ENCODE assay signal across 28 cellular contexts in genomic region chr9:130260816-130261765, GRCh38. TPM values are rescaled to one million over a fixed set of nuclear protein-coding genes. Genes with fewer than 3 reads are reported as not detected.
DNase-seq lines count a peak whose midpoint lies in the region; ATAC-seq and TF ChIP-seq lines count a peak whose summit lies in the region.
"Had no signal": no experiment of that assay in that cellular context is flagged by ENCODE, and none has a peak within 500 bp of the region (broad histone marks: within the 10 kb centered on the region; RNA-seq: fewer than 3 reads in every experiment).

No MANE protein-coding gene starts in this region.

- TF ChIP-seq EP300 in esophagus muscularis mucosa (IDR thresholded peaks at IDR 0.05) (no peak), transverse colon (IDR thresholded peaks at IDR 0.05; ENCODE audit: low read depth) (no peak)

- no peak overlapping the region for H2BK120ac ChIP-seq in H9 (ENCODE audit: low read depth, low read length, poor library complexity, severe bottlenecking)

- WGBS in H9 (ENCODE audit: extremely low coverage, insufficient read length, low lambda C conversion rate) = no CpG with 5 or more reads among the region's 16 CpGs
- WGBS in esophagus muscularis mucosa = 52% methylated on average over 16 of the region's 16 CpGs
- 46 to 67% methylated on average over 7 to 16 of the region's 16 CpGs for WGBS in transverse colon (ENCODE audit: low coverage in 1 of 2), 2 donors

- no peak overlapping the region for H2BK20ac ChIP-seq in H9 (ENCODE audit: low read depth, low read length, poor library complexity, severe bottlenecking)

- H3K4me3 ChIP-seq in esophagus muscularis mucosa (no peak overlapping the region), transverse colon (no peak overlapping the region)
- H3K4me3 ChIP-seq: GM12878, right lobe of liver, upper lobe of right lung had no signal

- H4K20me1 ChIP-seq in H9 (ENCODE audit: control insufficient read depth, insufficient read depth, insufficient read length) = no peaks in the 10 kb centered on the region

- H4K91ac ChIP-seq in H9 (ENCODE audit: insufficient read length, low read depth, low read length) = no peak overlapping the region

- 0 out of 7 replicates have a peak overlapping the region, but pooled peaks of 1 of the 3 experiments have one; percentile 40 for H3K27ac Mint-ChIP-seq in H9
- H3K27ac Mint-ChIP-seq in nephron progenitor cell = peak overlapping the region; percentile 80
- no peak overlapping the region for H3K27ac Mint-ChIP-seq in stimulated activated effector memory CD8-positive, alpha-beta T cell treated with anti-CD3 and anti-CD28 coated beads, Interleukin-12 subunit alpha, Interleukin-12 subunit beta, amount 100 ng/mL, for 72 hours
- H3K27ac Mint-ChIP-seq: activated naive CD4-positive, alpha-beta T cell treated with anti-CD3 and anti-CD28 coated beads, Interleukin-2, amount 50 U/mL, for 24 hours; activated T-helper 1 cell treated with anti-CD3 and anti-CD28 coated beads, Interleukin-12 subunit alpha, Interleukin-12 subunit beta, Interleukin-2, Interleukin-4 antibody, amounts not matched to agents 30 ng/mL and 10 ng/mL and 1 ng/mL, durations not matched to agents 14 hours and 24 hours and 36 hours; mesothelial cell of epicardium; T-helper 2 cell treated with Interferon-gamma antibody and Interleukin-4, amounts not matched to agents 5 μg/mL and 100 μg/mL, for 36 hours had no signal

- H3K79me2 ChIP-seq in H9 (ENCODE audit: insufficient read depth, low read length) = no peaks in the 10 kb centered on the region
- H3K79me2 ChIP-seq: parathyroid adenoma had no signal

- no peak overlapping the region for H3K14ac ChIP-seq in H9 (ENCODE audit: insufficient read depth, low read length)

- no peaks in the 10 kb centered on the region for H3K4me1 ChIP-seq in H9 (ENCODE audit: insufficient read depth, low read length)
- H3K4me1 ChIP-seq in esophagus muscularis mucosa = peaks cover 10 to 52% (median 47%) of the 10 kb centered on the region in 4 donors
- peaks cover 0 to 22% (median 7%) of the 10 kb centered on the region in 4 donors for H3K4me1 ChIP-seq in transverse colon
- H3K4me1 ChIP-seq: parathyroid adenoma had no signal

- peaks cover 13 to 16% of the 10 kb centered on the region in 2 experiments for H3K9me3 Mint-ChIP-seq in H9
- no peaks in the 10 kb centered on the region for H3K9me3 Mint-ChIP-seq in nephron progenitor cell
- no peaks in the 10 kb centered on the region for H3K9me3 Mint-ChIP-seq in stimulated activated effector memory CD8-positive, alpha-beta T cell treated with anti-CD3 and anti-CD28 coated beads, Interleukin-12 subunit alpha, Interleukin-12 subunit beta, amount 100 ng/mL, for 72 hours
- H3K9me3 Mint-ChIP-seq: activated naive CD4-positive, alpha-beta T cell treated with anti-CD3 and anti-CD28 coated beads, Interleukin-2, amount 50 U/mL, for 24 hours; activated T-helper 1 cell treated with anti-CD3 and anti-CD28 coated beads, Interleukin-12 subunit alpha, Interleukin-12 subunit beta, Interleukin-2, Interleukin-4 antibody, amounts not matched to agents 30 ng/mL and 10 ng/mL and 1 ng/mL, durations not matched to agents 14 hours and 24 hours and 36 hours; central memory CD8-positive, alpha-beta T cell; T-helper 2 cell treated with Interferon-gamma antibody and Interleukin-4, amounts not matched to agents 5 μg/mL and 100 μg/mL, for 36 hours had no signal

- peaks cover 9% of the 10 kb centered on the region for H3K23me2 ChIP-seq in H9 (ENCODE audit: insufficient read length, low read depth, low read length, poor library complexity, severe bottlenecking)

- in situ Hi-C loops in transverse colon (cut with MboI; ENCODE audit: low pct_ligation_motif_present in 1 of 4, low pct_unique_long_range_greater_than_20kb in 1 of 4, low sequenced_read_pairs in 3 of 4) = no loop called here

- ATAC-seq in stimulated activated effector memory CD8-positive, alpha-beta T cell treated with anti-CD3 and anti-CD28 coated beads, Interleukin-12 subunit alpha, Interleukin-12 subunit beta, amount 100 ng/mL, for 72 hours = no peak
- ATAC-seq: GM12878, HepG2, left colon, right lobe of liver, Right ventricle myocardium inferior, upper lobe of right lung had no signal

- no peak overlapping the region for H2BK12ac ChIP-seq in H9 (ENCODE audit: insufficient read length, low read depth, low read length)

- H3T11ph ChIP-seq in H9 (ENCODE audit: low read length) = no peak overlapping the region

- no peak overlapping the region for H2AK5ac ChIP-seq in H9 (ENCODE audit: insufficient read length, low read length)

- no peak overlapping the region for H2BK15ac ChIP-seq in H9 (ENCODE audit: low read depth, low read length)

- TF ChIP-seq CTCF in H9 (conservative IDR thresholded peaks at IDR 0.05) (no peak), esophagus muscularis mucosa (IDR thresholded peaks at IDR 0.05) (no peak), nephron progenitor cell (IDR thresholded peaks at IDR 0.05) (no peak), transverse colon (IDR thresholded peaks at IDR 0.05) (no peak)

- H3K4me3 Mint-ChIP-seq in H9 = no peak overlapping the region
- H3K4me3 Mint-ChIP-seq in nephron progenitor cell = no peak overlapping the region
- no peak overlapping the region for H3K4me3 Mint-ChIP-seq in stimulated activated effector memory CD8-positive, alpha-beta T cell treated with anti-CD3 and anti-CD28 coated beads, Interleukin-12 subunit alpha, Interleukin-12 subunit beta, amount 100 ng/mL, for 72 hours
- H3K4me3 Mint-ChIP-seq: activated naive CD4-positive, alpha-beta T cell treated with anti-CD3 and anti-CD28 coated beads, Interleukin-2, amount 50 U/mL, for 24 hours; activated T-helper 1 cell treated with anti-CD3 and anti-CD28 coated beads, Interleukin-12 subunit alpha, Interleukin-12 subunit beta, Interleukin-2, Interleukin-4 antibody, amounts not matched to agents 30 ng/mL and 10 ng/mL and 1 ng/mL, durations not matched to agents 14 hours and 24 hours and 36 hours; central memory CD8-positive, alpha-beta T cell; mesothelial cell of epicardium; T-helper 2 cell treated with Interferon-gamma antibody and Interleukin-4, amounts not matched to agents 5 μg/mL and 100 μg/mL, for 36 hours had no signal

- H3K18ac ChIP-seq in H9 (ENCODE audit: insufficient read length, low read depth, low read length) = peak overlapping the region; percentile 40

- H3K79me1 ChIP-seq in H9 (ENCODE audit: insufficient read depth, low read depth, low read length, poor library complexity, severe bottlenecking) = no peaks in the 10 kb centered on the region

- H4K5ac ChIP-seq in H9 (ENCODE audit: insufficient read length, low read depth, low read length) = no peak overlapping the region

- no peak overlapping the region for H3K56ac ChIP-seq in H9 (ENCODE audit: insufficient read length, low read depth, low read length)

- TF ChIP-seq POLR2A in esophagus muscularis mucosa (IDR thresholded peaks at IDR 0.05; ENCODE audit: low read depth) (no peak), transverse colon (IDR thresholded peaks at IDR 0.05) (no peak)

- no peak overlapping the region for H4K8ac ChIP-seq in H9 (replicated peaks; ENCODE audit: insufficient read length, low read depth, low read length)

- H3K23ac ChIP-seq in H9 (ENCODE audit: insufficient read length, low read depth, low read length) = no peak overlapping the region

- no peak overlapping the region for H2BK5ac ChIP-seq in H9 (ENCODE audit: insufficient read length, low read length)

- DNase-seq in H9 (no peak), esophagus muscularis mucosa (ENCODE audit: extremely low spot score) (no peak), nephron progenitor cell (no peak), transverse colon (no peak), NCI-H524 treated with DMSO at 0.1 percent for 48 hours (lab: John Stamatoyannopoulos, UW) (no peak), NCI-H526 treated with DMSO at 0.1 percent for 48 hours (lab: John Stamatoyannopoulos, UW) (no peak)
- DNase-seq in stimulated activated effector memory CD8-positive, alpha-beta T cell treated with anti-CD3 and anti-CD28 coated beads, Interleukin-12 subunit alpha, Interleukin-12 subunit beta, amount 100 ng/mL, for 72 hours (ENCODE audit: low spot score in 2 of 2) = no peak
- DNase-seq: activated CD4-positive, alpha-beta T cell treated with anti-CD3 and anti-CD28 coated beads, Interleukin-2, amount 50 U/mL, for 1 hour; C1 segment of cervical spinal cord; Calu3; HCEC 1CT; left colon; NCI-H1092 treated with DMSO at 0.1 percent for 48 hours; NCI-H2029; NCI-H226; right lobe of liver; upper lobe of right lung; WERI-Rb-1 had no signal

- H3K4me2 ChIP-seq in H9 (ENCODE audit: insufficient read depth, insufficient read length, low read length) = no peak overlapping the region

- intact Hi-C loops in esophagus muscularis mucosa (cut with DNase I) = loop anchor here (5.0 kb wide), 2 partner anchors 66 to 81 kb away; no protein-coding TSS in a partner anchor
- intact Hi-C loops in transverse colon (cut with DNase I; ENCODE audit: low total_unique reads) = loop anchor here (10.0 kb wide), 1 partner anchor 64 kb away; no protein-coding TSS in a partner anchor

- H3K4me1 Mint-ChIP-seq in H9 (peaks cover 30 to 37% of the 10 kb centered on the region in 2 experiments), nephron progenitor cell (peaks cover 36% of the 10 kb centered on the region)
- no peaks in the 10 kb centered on the region for H3K4me1 Mint-ChIP-seq in stimulated activated effector memory CD8-positive, alpha-beta T cell treated with anti-CD3 and anti-CD28 coated beads, Interleukin-12 subunit alpha, Interleukin-12 subunit beta, amount 100 ng/mL, for 72 hours
- H3K4me1 Mint-ChIP-seq: central memory CD8-positive, alpha-beta T cell had no signal

- no peaks in the 10 kb centered on the region for H3K36me3 ChIP-seq in esophagus muscularis mucosa
- no peaks in the 10 kb centered on the region for H3K36me3 ChIP-seq in transverse colon
- H3K36me3 ChIP-seq: right lobe of liver, upper lobe of right lung, WERI-Rb-1 had no signal

- H3K36me3 Mint-ChIP-seq in H9 (ENCODE audit: insufficient read depth in 1 of 3, low read depth in 3 of 3) = peaks cover 5 to 17% (median 7%) of the 10 kb centered on the region in 3 experiments; a peak in 5 of 7 replicates
- H3K36me3 Mint-ChIP-seq in nephron progenitor cell (ENCODE audit: low read depth) = no peaks in the 10 kb centered on the region
- no peaks in the 10 kb centered on the region for H3K36me3 Mint-ChIP-seq in stimulated activated effector memory CD8-positive, alpha-beta T cell treated with anti-CD3 and anti-CD28 coated beads, Interleukin-12 subunit alpha, Interleukin-12 subunit beta, amount 100 ng/mL, for 72 hours
- H3K36me3 Mint-ChIP-seq: activated naive CD4-positive, alpha-beta T cell treated with anti-CD3 and anti-CD28 coated beads, Interleukin-2, amount 50 U/mL, for 24 hours; mesothelial cell of epicardium had no signal

- no peaks in the 10 kb centered on the region; the same call in 1 of the 2 replicates for H3K27me3 ChIP-seq in H9 (ENCODE audit: insufficient read depth, low read length)
- peaks cover 0 to 14% (median 0%) of the 10 kb centered on the region in 4 donors for H3K27me3 ChIP-seq in esophagus muscularis mucosa
- peaks cover 54% of the 10 kb centered on the region for H3K27me3 ChIP-seq in transverse colon
- H3K27me3 ChIP-seq: right lobe of liver had no signal

- H3K9ac ChIP-seq in H9 (ENCODE audit: extremely low read depth, insufficient read length, low read length) = no peak overlapping the region
- H3K9ac ChIP-seq: parathyroid adenoma had no signal

- H3K27ac ChIP-seq in H9 (ENCODE audit: insufficient read length, low read depth, low read length) = no peak overlapping the region
- H3K27ac ChIP-seq in esophagus muscularis mucosa (replicated peaks in 1 of 4) = peak overlapping the region; percentile 72 to 87 (median 76)
- H3K27ac ChIP-seq in transverse colon = peak overlapping the region; percentile 62 to 89 (median 82)
- H3K27ac ChIP-seq: parathyroid adenoma, right lobe of liver, upper lobe of right lung, WERI-Rb-1 had no signal

- H3K27me3 Mint-ChIP-seq in H9 (ENCODE audit: low read depth) (peaks cover 20% of the 10 kb centered on the region), nephron progenitor cell (ENCODE audit: low read depth, poor library complexity) (peaks cover 64% of the 10 kb centered on the region)

- H3K9me3 ChIP-seq in H9 (ENCODE audit: control insufficient read depth, low read depth, low read length) (no peaks in the 10 kb centered on the region), esophagus muscularis mucosa (no peaks in the 10 kb centered on the region), transverse colon (no peaks in the 10 kb centered on the region)
- H3K9me3 ChIP-seq: right lobe of liver, upper lobe of right lung had no signal

- H3K4ac ChIP-seq in H9 (ENCODE audit: low read depth, low read length) = no peak overlapping the region

- no peak overlapping the region for H2AFZ ChIP-seq in H9 (ENCODE audit: low read length)
- H2AFZ ChIP-seq: parathyroid adenoma had no signal

RNA-seq across cellular contexts. Expression of gene HMCN2, which starts 4.5 kb away (rescaled TPM):
- total RNA-seq in H9 (2021) = 6.7 and 8.6 TPM in 2 replicates
- 10 to 100 TPM in 3 of 4 donors, 1 to 10 TPM in 1; 9.1 to 38.6 (median 12.5) TPM for total RNA-seq in esophagus muscularis mucosa
- total RNA-seq in transverse colon = 10 to 100 TPM in 3 of 4 donors, 1 to 10 TPM in 1; 7.8 to 40.0 (median 15.2) TPM
- total RNA-seq: activated T-helper 1 cell treated with anti-CD3 and anti-CD28 coated beads, Interleukin-12 subunit alpha, Interleukin-12 subunit beta, Interleukin-2, Interleukin-4 antibody, amounts not matched to agents 30 ng/mL and 10 ng/mL and 1 ng/mL, durations not matched to agents 14 hours and 24 hours and 36 hours; Calu3; fibroblast of villous mesenchyme; GM12878 had no signal
